In the genomic region with DNA sequence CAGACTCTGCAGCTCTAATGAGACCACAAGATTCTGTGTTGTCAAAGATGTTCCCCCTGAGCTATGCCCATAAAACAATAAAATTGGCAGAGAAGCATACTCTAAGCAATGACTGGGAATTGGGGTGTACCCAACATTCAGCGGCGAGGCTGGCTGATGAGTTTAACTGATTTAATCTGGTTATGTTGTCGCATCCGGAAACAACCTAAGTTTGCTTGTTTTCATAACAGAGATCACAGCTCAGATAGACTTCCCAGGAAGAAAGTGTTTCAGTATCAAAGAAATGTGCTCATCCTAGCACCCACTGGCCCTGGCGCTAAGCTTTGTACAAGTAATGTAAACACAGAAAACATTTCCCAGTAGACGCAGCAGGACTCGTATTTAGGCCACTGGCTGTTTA, we compare ENCODE assay signal across 19 cellular contexts. TPM values are rescaled to one million over a fixed set of nuclear protein-coding genes. Genes with fewer than 3 reads are reported as not detected.
DNase-seq lines count a peak whose midpoint lies in the region; ATAC-seq and TF ChIP-seq lines count a peak whose summit lies in the region.
"Had no signal": no experiment of that assay in that cellular context is flagged by ENCODE, and none has a peak within 500 bp of the region (broad histone marks: within the 10 kb centered on the region; RNA-seq: fewer than 3 reads in every experiment).

No MANE protein-coding gene starts in this region.

- intact Hi-C loops in left ventricle myocardium inferior (cut with micrococcal nuclease) (no loop called here), Right ventricle myocardium superior (cut with DNase I) (no loop called here)

- peaks cover 70% of the 10 kb centered on the region for H3K4me1 ChIP-seq in left ventricle myocardium inferior

- H3K36me3 ChIP-seq in left ventricle myocardium inferior = no peaks in the 10 kb centered on the region

- H3K27ac ChIP-seq in left ventricle myocardium inferior (replicated peaks) = peak overlapping the region; percentile 80

- no peaks in the 10 kb centered on the region for H3K27me3 ChIP-seq in left ventricle myocardium inferior (ENCODE audit: low read depth)

- ATAC-seq in Right ventricle myocardium superior (ENCODE audit: poor library complexity) = no peak
- ATAC-seq: HepG2 had no signal

- no peaks in the 10 kb centered on the region for H3K9me3 ChIP-seq in left ventricle myocardium inferior (replicated peaks)

- no peak for DNase-seq in left ventricle myocardium inferior
- DNase-seq in Right ventricle myocardium superior = no peak
- DNase-seq in M059J (ENCODE audit: low read depth) = peak; percentile 94
- peak; percentile 51 for DNase-seq in iris pigment epithelial cell (ENCODE audit: low read depth)
- DNase-seq in RKO (ENCODE audit: low spot score) = no peak
- no peak for DNase-seq in NAMALWA (ENCODE audit: low spot score)
- DNase-seq in foreskin melanocyte = no peak
- DNase-seq: ACHN, AML-193, Calu3, DMS79 treated with DMSO at 0.1 percent for 48 hours, Karpas-422, NCI-H1105 treated with DMSO at 0.1 percent for 48 hours, NCI-H1694 treated with DMSO at 0.1 percent for 48 hours, NCI-H2107, NCI-H2227 treated with DMSO at 0.1 percent for 48 hours, NCI-H526, SIG-M5 had no signal

- no peak overlapping the region for H3K4me3 ChIP-seq in left ventricle myocardium inferior

- TF ChIP-seq CTCF in left ventricle myocardium inferior (IDR thresholded peaks at IDR 0.05; ENCODE audit: borderline replicate concordance) = no peak

RNA-seq across cellular contexts. Expression of a gene that starts 7.4 kb away (rescaled TPM):
- 43.2 TPM for total RNA-seq in left ventricle myocardium inferior
- total RNA-seq in Right ventricle myocardium superior = 27.1 TPM
- total RNA-seq in M059J (2014; rRNA removed; shearing (Covaris generic)) = 10.5 and 18.6 TPM in 2 replicates
- total RNA-seq: HepG2 had no signal

Comparison
In these comparisons a context has a peak if more than half of its experiments do, and no peak if none do; other contexts are left out.
1. DNase-seq: peak in M059J (single experiment) and iris pigment epithelial cell (single experiment); none in left ventricle myocardium inferior (single experiment), Right ventricle myocardium superior (single experiment), RKO (single experiment), NAMALWA (single experiment) and foreskin melanocyte (single experiment).